Comparison of ENCODE assay signal across 31 cellular contexts in the genomic region with DNA sequence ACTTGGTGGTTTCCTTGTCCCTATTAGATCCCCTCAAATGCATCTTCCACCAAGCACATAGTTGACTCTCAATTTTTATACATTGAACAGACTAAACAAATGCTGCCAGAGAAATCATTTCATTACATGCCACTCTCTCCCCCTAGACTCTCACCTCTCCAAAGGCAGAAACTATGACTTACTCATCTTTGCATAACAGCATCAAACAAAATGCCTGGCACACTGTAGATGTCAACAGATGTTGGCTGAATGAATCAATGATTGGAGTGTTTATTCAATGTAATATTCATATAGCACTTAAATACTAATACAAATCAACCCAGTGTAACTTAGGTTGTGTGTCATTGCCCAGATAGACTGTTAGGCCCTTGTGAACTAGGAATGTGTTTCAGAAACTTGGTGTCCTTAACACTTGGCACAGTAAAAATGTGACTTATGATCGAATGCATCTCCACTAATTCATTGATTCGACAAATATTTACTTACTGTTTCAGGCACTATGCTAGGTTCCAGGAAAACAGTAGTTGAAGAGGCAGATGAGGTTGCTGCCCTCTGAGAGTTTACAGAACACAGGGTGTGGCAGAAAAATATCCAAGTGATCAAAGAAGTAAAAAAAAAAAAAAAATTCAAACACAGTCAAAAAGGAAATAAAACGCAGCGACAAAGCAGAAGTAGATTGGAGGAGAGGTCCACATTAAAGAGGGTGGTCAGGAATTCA.
"Had no signal": no experiment of that assay in that cellular context is flagged by ENCODE, and none has a peak within 500 bp of the region (broad histone marks: within the 10 kb centered on the region; RNA-seq: fewer than 3 reads in every experiment).

No MANE protein-coding gene starts in this region.

- DNase-seq: activated B cell treated with CpG ODN at 0.5 μM for 24 hours; activated CD4-positive, alpha-beta memory T cell treated with anti-CD3 and anti-CD28 coated beads, Interleukin-2, amount 10 ng/mL, durations not matched to agents 7 days and 5 days; activated CD4-positive, alpha-beta T cell treated with anti-CD3 and anti-CD28 coated beads for 1 hour; activated CD4-positive, alpha-beta T cell treated with anti-CD3 and anti-CD28 coated beads for 36 hours; activated CD4-positive, alpha-beta T cell treated with anti-CD3 and anti-CD28 coated beads for 48 hours; activated CD4-positive, alpha-beta T cell treated with anti-CD3 and anti-CD28 coated beads, Interleukin-2, amount 10 ng/mL, durations not matched to agents 7 days and 5 days; activated CD4-positive, alpha-beta T cell treated with anti-CD3 and anti-CD28 coated beads, Interleukin-2, amount 50 U/mL, for 48 hours; activated CD8-positive, alpha-beta memory T cell treated with anti-CD3 and anti-CD28 coated beads for 24 hours; activated CD8-positive, alpha-beta memory T cell treated with anti-CD3 and anti-CD28 coated beads, Interleukin-2, amount 10 ng/mL, durations not matched to agents 7 days and 5 days; activated CD8-positive, alpha-beta memory T cell treated with anti-CD3 and anti-CD28 coated beads, Interleukin-2, amount 50 U/mL, for 48 hours; activated CD8-positive, alpha-beta T cell treated with anti-CD3 and anti-CD28 coated beads, Interleukin-2, amount 10 ng/mL, durations not matched to agents 7 days and 5 days; activated effector memory CD4-positive, alpha-beta T cell treated with Interleukin-2 at 50 U/mL for 16 hours; activated gamma-delta T cell; activated naive CD4-positive, alpha-beta T cell treated with anti-CD3 and anti-CD28 coated beads, Interleukin-2, amount 10 ng/mL, durations not matched to agents 7 days and 5 days; activated naive CD4-positive, alpha-beta T cell treated with Interleukin-2 at 50 U/mL for 16 hours; activated naive CD8-positive, alpha-beta T cell treated with anti-CD3 and anti-CD28 coated beads, Interleukin-2, amount 10 ng/mL, durations not matched to agents 7 days and 5 days; activated naive CD8-positive, alpha-beta T cell treated with anti-CD3 and anti-CD28 coated beads, Interleukin-2, amount 50 U/mL, for 24 hours; activated T-cell treated with anti-CD3 and anti-CD28 coated beads, Interleukin-2, amount 50 U/mL, for 24 hours; activated T-cell treated with anti-CD3 and anti-CD28 coated beads, Interleukin-2, amount 50 U/mL, for 48 hours; amygdala; anterior cingulate cortex; caudate nucleus; cerebellar nuclear complex; T-helper 1 cell; T-helper 2 cell; T-helper 9 cell had no signal

- H3K27ac ChIP-seq: ascending aorta, cardiac muscle cell, VCaP had no signal

- H3K9me3 ChIP-seq: ascending aorta had no signal

- H3K36me3 ChIP-seq: ascending aorta, cardiac muscle cell had no signal

- ATAC-seq: activated CD4-positive, alpha-beta T cell treated with anti-CD3 and anti-CD28 coated beads for 36 hours; activated CD8-positive, alpha-beta memory T cell treated with anti-CD3 and anti-CD28 coated beads, Interleukin-2, amount 10 ng/mL, durations not matched to agents 7 days and 5 days; activated CD8-positive, alpha-beta T cell treated with anti-CD3 and anti-CD28 coated beads, Interleukin-2, amount 10 ng/mL, durations not matched to agents 7 days and 5 days; activated naive CD8-positive, alpha-beta T cell treated with anti-CD3 and anti-CD28 coated beads, Interleukin-2, amount 50 U/mL, for 24 hours had no signal

- H3K4me1 ChIP-seq: ascending aorta had no signal

- FAIRE-seq: bronchial epithelial cell, TTC549 had no signal

- H3K27me3 ChIP-seq: ascending aorta had no signal

- H3K4me3 ChIP-seq: ascending aorta, cardiac muscle cell had no signal
